In the genomic region with DNA sequence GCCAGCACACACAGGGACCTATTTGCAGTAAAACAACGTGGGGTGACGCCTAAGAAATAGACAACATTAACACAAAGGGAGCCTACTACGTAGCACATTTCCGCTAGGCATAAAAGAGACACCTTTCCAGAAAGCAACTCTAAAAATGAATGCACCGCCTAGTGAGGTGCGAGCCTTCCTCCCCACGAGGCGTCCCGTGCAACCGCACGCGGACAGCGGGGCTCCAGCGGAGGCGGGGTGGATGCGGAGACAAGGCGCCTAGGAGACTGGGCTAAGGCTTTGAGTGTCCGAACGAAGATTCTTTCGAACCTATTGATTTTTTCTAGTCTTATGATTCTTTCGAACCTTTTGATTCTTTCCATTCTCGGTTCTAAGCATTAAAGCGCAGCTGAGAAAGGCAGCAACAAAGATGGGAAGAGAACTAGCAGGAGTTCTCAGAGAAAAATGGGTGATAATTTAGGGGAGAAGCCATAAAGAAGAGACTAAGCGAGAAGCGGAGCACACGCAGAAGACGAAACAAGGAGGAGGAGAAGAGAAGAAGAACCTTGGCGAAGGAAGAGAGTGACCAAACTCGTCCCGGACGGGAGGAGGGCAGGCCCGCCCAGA, we compare ENCODE assay signal across 8 cellular contexts. TPM values are rescaled to one million over a fixed set of nuclear protein-coding genes. Genes with fewer than 3 reads are reported as not detected.
A peak's percentile ranks its signal among the peaks of the same experiment; 100 is the strongest.
DNase-seq lines count a peak whose midpoint lies in the region; ATAC-seq and TF ChIP-seq lines count a peak whose summit lies in the region.

No MANE protein-coding gene starts in this region.

- H3K36me3 ChIP-seq in Peyer's patch (no peaks in the 10 kb centered on the region), hepatocyte (replicated peaks; ENCODE audit: insufficient read depth, low read depth) (no peaks in the 10 kb centered on the region)

- TF ChIP-seq POLR2A in Peyer's patch (IDR thresholded peaks at IDR 0.05), result no peak

- H3K79me2 ChIP-seq in hepatocyte, result peaks cover 42% of the 10 kb centered on the region

- peak overlapping the region; percentile 79 for H3K4me2 ChIP-seq in hepatocyte

- WGBS in hepatocyte (ENCODE audit: low lambda C conversion rate, missing lambda C conversion rate), result 9% methylated on average over 31 of the region's 32 CpGs

- H3K4me1 Mint-ChIP-seq in activated naive CD8-positive, alpha-beta T cell treated with anti-CD3 and anti-CD28 coated beads, Interleukin-2, amount 50 U/mL, for 24 hours, result peaks cover 63% of the 10 kb centered on the region

- H2AFZ ChIP-seq in hepatocyte, result peak overlapping the region; percentile 47

- ATAC-seq in GM21447 (IDR thresholded peaks at IDR 0.05; ENCODE audit: unreplicated experiment), result peak; percentile 10
- no peak for ATAC-seq in activated naive CD8-positive, alpha-beta T cell treated with anti-CD3 and anti-CD28 coated beads, Interleukin-2, amount 50 U/mL, for 24 hours
- no peak for ATAC-seq in HG03378 (IDR thresholded peaks at IDR 0.05; ENCODE audit: unreplicated experiment)

- H4K20me1 ChIP-seq in hepatocyte (ENCODE audit: insufficient read depth, poor library complexity, severe bottlenecking), result peaks cover 29% of the 10 kb centered on the region

- H3K4me1 ChIP-seq in Peyer's patch (peaks cover 0 to 40% (median 3%) of the 10 kb centered on the region in 4 donors), hepatocyte (ENCODE audit: insufficient read depth) (peaks cover 30% of the 10 kb centered on the region)

- H3K9me3 ChIP-seq in Peyer's patch (no peaks in the 10 kb centered on the region), hepatocyte (ENCODE audit: low read depth) (no peaks in the 10 kb centered on the region)

- DNase-seq in Peyer's patch (peak; percentile 43 to 68 (median 63)), hepatocyte (ENCODE audit: low spot score) (peak; percentile 34), HuH-7.5 (ENCODE audit: low spot score) (no peak), NCI-H128 (lab: John Stamatoyannopoulos, UW; ENCODE audit: unreplicated experiment) (no peak)
- DNase-seq in activated naive CD8-positive, alpha-beta T cell treated with anti-CD3 and anti-CD28 coated beads, Interleukin-2, amount 50 U/mL, for 24 hours, result peak; percentile 65
- DNase-seq in stimulated activated CD4-positive, alpha-beta T cell treated with anti-CD3 and anti-CD28 coated beads, Interleukin-12 subunit alpha, Interleukin-12 subunit beta, amount 100 ng/mL, for 4 hours, result peak; percentile 50

- H3K9me2 ChIP-seq in hepatocyte (replicated peaks; ENCODE audit: insufficient read depth), result no peaks in the 10 kb centered on the region

- no peaks in the 10 kb centered on the region for H3K27me3 Mint-ChIP-seq in activated naive CD8-positive, alpha-beta T cell treated with anti-CD3 and anti-CD28 coated beads, Interleukin-2, amount 50 U/mL, for 24 hours

- peaks cover 8% of the 10 kb centered on the region for H3K36me3 Mint-ChIP-seq in activated naive CD8-positive, alpha-beta T cell treated with anti-CD3 and anti-CD28 coated beads, Interleukin-2, amount 50 U/mL, for 24 hours (ENCODE audit: low read depth)

- peak overlapping the region; percentile 85 for H3K27ac Mint-ChIP-seq in activated naive CD8-positive, alpha-beta T cell treated with anti-CD3 and anti-CD28 coated beads, Interleukin-2, amount 50 U/mL, for 24 hours

- H3K4me3 ChIP-seq in Peyer's patch (peak overlapping the region; percentile 85 to 95 (median 89)), hepatocyte (no peak overlapping the region)

- peaks cover 3% of the 10 kb centered on the region for H3K9me3 Mint-ChIP-seq in activated naive CD8-positive, alpha-beta T cell treated with anti-CD3 and anti-CD28 coated beads, Interleukin-2, amount 50 U/mL, for 24 hours

- no peak for TF ChIP-seq CTCF in Peyer's patch (IDR thresholded peaks at IDR 0.05)
- no peak for TF ChIP-seq CTCF in hepatocyte (IDR thresholded peaks at IDR 0.05; ENCODE audit: poor library complexity)

- H3K4me3 Mint-ChIP-seq in activated naive CD8-positive, alpha-beta T cell treated with anti-CD3 and anti-CD28 coated beads, Interleukin-2, amount 50 U/mL, for 24 hours, result peak overlapping the region; percentile 76

- H3K27me3 ChIP-seq in Peyer's patch (no peaks in the 10 kb centered on the region), hepatocyte (no peaks in the 10 kb centered on the region)

- H3K27ac ChIP-seq in Peyer's patch, result peak overlapping the region; percentile 83 to 88 (median 86)
- H3K27ac ChIP-seq in hepatocyte, result peak overlapping the region; percentile 85

RNA-seq across cellular contexts. Expression of gene CPD, which starts 0.4 kb away (rescaled TPM):
- total RNA-seq in Peyer's patch (100 to 1,000 TPM in 3 of 4 donors, 1 to 10 TPM in 1; 9.9 to 242 (median 143) TPM), hepatocyte (80.6 and 87.3 TPM in 2 replicates)
- 20.7 and 22.2 TPM in 2 replicates for polyA plus RNA-seq in hepatocyte

RNA-seq across cellular contexts. Expression of gene TMIGD1, which starts 44.4 kb away (rescaled TPM):
- total RNA-seq in Peyer's patch (100 to 1,000 TPM in 3 of 4 donors, 1 to 10 TPM in 1; 5.0 to 684 (median 290) TPM), hepatocyte (3.2 and 3.3 TPM in 2 replicates)
- polyA plus RNA-seq in hepatocyte, result 1.3 and 2.5 TPM in 2 replicates

Comparison
In these comparisons a context has a peak if more than half of its experiments do, and no peak if none do; other contexts are left out.
1. DNase-seq: peak in Peyer's patch (3 of 3), activated naive CD8-positive, alpha-beta T cell treated with anti-CD3 and anti-CD28 coated beads, Interleukin-2, amount 50 U/mL, for 24 hours (single experiment), hepatocyte (single experiment) and stimulated activated CD4-positive, alpha-beta T cell treated with anti-CD3 and anti-CD28 coated beads, Interleukin-12 subunit alpha, Interleukin-12 subunit beta, amount 100 ng/mL, for 4 hours (single experiment); none in HuH-7.5 (single experiment) and NCI-H128 (single experiment).